In the genomic region with DNA sequence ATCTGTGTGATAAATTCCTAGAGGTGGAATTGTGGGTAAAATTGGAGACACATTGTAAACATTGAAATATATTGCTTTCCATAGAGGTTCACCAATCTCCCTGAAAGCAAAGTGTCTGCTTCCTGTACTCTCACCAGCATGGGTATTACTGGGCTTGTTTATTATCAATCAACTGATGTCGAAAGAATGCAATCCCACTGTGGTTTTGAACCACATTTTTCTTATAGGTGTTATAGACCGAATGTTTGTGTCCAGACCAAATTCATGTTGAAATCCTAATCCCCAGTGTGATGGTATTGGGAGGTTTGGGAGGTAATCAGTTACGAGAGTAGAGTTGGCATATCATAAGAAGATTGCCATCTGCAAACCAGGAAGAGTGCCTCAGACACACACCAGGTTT, we compare ENCODE assay signal across 29 cellular contexts.
"Had no signal": no experiment of that assay in that cellular context is flagged by ENCODE, and none has a peak within 500 bp of the region (broad histone marks: within the 10 kb centered on the region; RNA-seq: fewer than 3 reads in every experiment).

No MANE protein-coding gene starts in this region.

- H3K27ac Mint-ChIP-seq: activated CD4-positive, alpha-beta memory T cell treated with anti-CD3 and anti-CD28 coated beads, Interleukin-2, amount 10 ng/mL, durations not matched to agents 7 days and 5 days; activated CD4-positive, alpha-beta T cell treated with anti-CD3 and anti-CD28 coated beads, Interleukin-2, amount 10 ng/mL, durations not matched to agents 7 days and 5 days; activated naive CD4-positive, alpha-beta T cell treated with anti-CD3 and anti-CD28 coated beads, Interleukin-2, amount 10 ng/mL, durations not matched to agents 7 days and 5 days; activated naive CD8-positive, alpha-beta T cell; activated T-cell treated with anti-CD3 and anti-CD28 coated beads, Interleukin-2, amount 50 U/mL, for 24 hours; activated T-cell treated with anti-CD3 and anti-CD28 coated beads, Interleukin-2, amount 50 U/mL, for 72 hours; effector memory CD8-positive, alpha-beta T cell; WTC11 had no signal

- H3K9me3 Mint-ChIP-seq: WTC11 had no signal

- H3K36me3 Mint-ChIP-seq: activated naive CD4-positive, alpha-beta T cell treated with anti-CD3 and anti-CD28 coated beads, Interleukin-2, amount 10 ng/mL, durations not matched to agents 7 days and 5 days; activated naive CD8-positive, alpha-beta T cell; WTC11 had no signal

- FAIRE-seq: colon had no signal

- H3K4me3 ChIP-seq: body of pancreas, esophagus muscularis mucosa, gastroesophageal sphincter, heart right ventricle had no signal

- H3K27me3 ChIP-seq: body of pancreas, esophagus muscularis mucosa, gastroesophageal sphincter, heart right ventricle had no signal

- ATAC-seq: activated T-cell treated with anti-CD3 and anti-CD28 coated beads, Interleukin-2, amount 50 U/mL, for 72 hours; body of pancreas; effector memory CD8-positive, alpha-beta T cell; gastroesophageal sphincter; heart right ventricle; WTC11 had no signal

- H3K9me3 ChIP-seq: body of pancreas, esophagus muscularis mucosa, gastroesophageal sphincter, heart right ventricle had no signal

- DNase-seq: activated CD4-positive, alpha-beta memory T cell treated with anti-CD3 and anti-CD28 coated beads, Interleukin-2, amount 10 ng/mL, durations not matched to agents 7 days and 5 days; activated CD4-positive, alpha-beta T cell treated with anti-CD3 and anti-CD28 coated beads for 1 hour; activated CD4-positive, alpha-beta T cell treated with anti-CD3 and anti-CD28 coated beads for 4 hours; activated CD4-positive, alpha-beta T cell treated with anti-CD3 and anti-CD28 coated beads, Interleukin-2, amount 10 ng/mL, durations not matched to agents 7 days and 5 days; activated CD4-positive, alpha-beta T cell treated with anti-CD3 and anti-CD28 coated beads, Interleukin-2, amount 50 U/mL, for 4 hours; activated CD8-positive, alpha-beta memory T cell treated with anti-CD3 and anti-CD28 coated beads, Interleukin-2, amount 50 U/mL, for 48 hours; activated gamma-delta T cell; activated naive CD4-positive, alpha-beta T cell; activated naive CD4-positive, alpha-beta T cell treated with anti-CD3 and anti-CD28 coated beads, Interleukin-2, amount 10 ng/mL, durations not matched to agents 7 days and 5 days; activated T-cell treated with anti-CD3 and anti-CD28 coated beads for 4 hours; activated T-cell treated with anti-CD3 and anti-CD28 coated beads, Interleukin-2, amount 50 U/mL, for 24 hours; activated T-cell treated with anti-CD3 and anti-CD28 coated beads, Interleukin-2, amount 50 U/mL, for 72 hours; amygdala; aorta; body of pancreas; caudate nucleus; cortex of kidney; dermis blood vessel endothelial cell; effector CD4-positive, alpha-beta T cell; effector memory CD8-positive, alpha-beta T cell; erythroblast; foreskin melanocyte; heart right ventricle; T-helper 2 cell had no signal

- H3K36me3 ChIP-seq: esophagus muscularis mucosa, gastroesophageal sphincter, heart right ventricle had no signal

- H3K4me1 ChIP-seq: body of pancreas, esophagus muscularis mucosa, gastroesophageal sphincter, heart right ventricle had no signal

- H3K27ac ChIP-seq: body of pancreas, esophagus muscularis mucosa, gastroesophageal sphincter, heart right ventricle had no signal
